In genomic region chr2:219459460-219460311, GRCh38 we compare ENCODE assay signal across 8 cellular contexts. TPM values are rescaled to one million over a fixed set of nuclear protein-coding genes. Genes with fewer than 3 reads are reported as not detected.
DNase-seq lines count a peak whose midpoint lies in the region; ATAC-seq and TF ChIP-seq lines count a peak whose summit lies in the region.

No MANE protein-coding gene starts in this region.

- in situ Hi-C loops in transverse colon (cut with MboI; ENCODE audit: low pct_ligation_motif_present in 1 of 4, low pct_unique_long_range_greater_than_20kb in 1 of 4, low sequenced_read_pairs in 3 of 4), result no loop called here

- intact Hi-C loops in transverse colon (cut with DNase I; ENCODE audit: low total_unique reads), result no loop called here

- no peaks in the 10 kb centered on the region for H3K9me2 ChIP-seq in DOHH2 (replicated peaks; ENCODE audit: control insufficient read depth, low read length)

- H3K4me2 ChIP-seq in DOHH2 (ENCODE audit: low read length), result no peak overlapping the region

- ATAC-seq in GM21515 (IDR thresholded peaks at IDR 0.05; ENCODE audit: unreplicated experiment), result peak; percentile 68

- H3K4me1 ChIP-seq in DOHH2 (ENCODE audit: control insufficient read depth, low read length) (peaks cover 7% of the 10 kb centered on the region), endocrine pancreas (ENCODE audit: control insufficient read depth, insufficient read depth, low read length) (no peaks in the 10 kb centered on the region), transverse colon (peaks cover 6 to 13% (median 9%) of the 10 kb centered on the region in 4 donors)

- no peak for TF ChIP-seq EP300 in transverse colon (IDR thresholded peaks at IDR 0.05; ENCODE audit: low read depth)

- H3K9me3 ChIP-seq in DOHH2 (ENCODE audit: control insufficient read depth, insufficient read depth, low read length), result no peaks in the 10 kb centered on the region
- H3K9me3 ChIP-seq in endocrine pancreas (ENCODE audit: control insufficient read depth, low read length), result no peaks in the 10 kb centered on the region
- H3K9me3 ChIP-seq in transverse colon, result no peaks in the 10 kb centered on the region

- H3K27ac ChIP-seq in DOHH2 (ENCODE audit: low read depth, low read length), result no peak overlapping the region
- H3K27ac ChIP-seq in transverse colon, result peak overlapping the region; percentile 69 to 96 (median 85)

- no peak overlapping the region for H3K4me3 ChIP-seq in DOHH2 (ENCODE audit: low read length)
- no peak overlapping the region for H3K4me3 ChIP-seq in LNCaP clone FGC (ENCODE audit: low read depth, low read length)
- no peak overlapping the region for H3K4me3 ChIP-seq in endocrine pancreas (ENCODE audit: control insufficient read depth, insufficient read depth, low read length)
- H3K4me3 ChIP-seq in transverse colon, result no peak overlapping the region

- WGBS in transverse colon (ENCODE audit: low coverage in 1 of 2), 2 donors, result 27 to 40% methylated on average over 3 to 12 of the region's 14 CpGs

- no peaks in the 10 kb centered on the region for H4K20me1 ChIP-seq in DOHH2 (ENCODE audit: control insufficient read depth, insufficient read depth, low read depth, low read length)

- no peaks in the 10 kb centered on the region for H3K79me2 ChIP-seq in DOHH2 (ENCODE audit: control insufficient read depth, low read length)

- TF ChIP-seq CTCF in DOHH2 (IDR thresholded peaks at IDR 0.05; ENCODE audit: low read depth, low read length, poor library complexity, severe bottlenecking) (peak; percentile 94), LNCaP clone FGC (IDR thresholded peaks at IDR 0.05; ENCODE audit: control insufficient read depth, extremely low read depth, insufficient read depth) (peak; percentile 65), transverse colon (IDR thresholded peaks at IDR 0.05) (peak; percentile 77 to 91 (median 83))

- no peaks in the 10 kb centered on the region for H3F3A ChIP-seq in DOHH2 (ENCODE audit: control insufficient read depth, insufficient read depth)

- DNase-seq in LNCaP clone FGC (ENCODE audit: low read depth) (no peak), midbrain (lab: John Stamatoyannopoulos, UW) (peak; percentile 3), transverse colon (peak; percentile 53), NCI-H345 (lab: John Stamatoyannopoulos, UW) (no peak)
- DNase-seq in activated CD4-positive, alpha-beta T cell treated with anti-CD3 and anti-CD28 coated beads for 4 hours, result peak; percentile 22 to 26

- peak overlapping the region; percentile 7 for H3K9ac ChIP-seq in endocrine pancreas (ENCODE audit: control insufficient read depth, insufficient read depth, low read length)

- no peaks in the 10 kb centered on the region for H3K27me3 ChIP-seq in DOHH2 (ENCODE audit: control insufficient read depth, low read length)
- no peaks in the 10 kb centered on the region for H3K27me3 ChIP-seq in endocrine pancreas (ENCODE audit: control insufficient read depth, insufficient read depth, low read length)
- no peaks in the 10 kb centered on the region for H3K27me3 ChIP-seq in transverse colon

- TF ChIP-seq POLR2A in transverse colon (IDR thresholded peaks at IDR 0.05), result no peak

- H3K36me3 ChIP-seq in DOHH2 (ENCODE audit: control insufficient read depth, low read length), result no peaks in the 10 kb centered on the region
- H3K36me3 ChIP-seq in endocrine pancreas (ENCODE audit: control insufficient read depth, insufficient read depth, low read length), result no peaks in the 10 kb centered on the region
- H3K36me3 ChIP-seq in transverse colon, result no peaks in the 10 kb centered on the region

RNA-seq across cellular contexts. Expression of gene SPEG, which starts 25.0 kb away (rescaled TPM):
- total RNA-seq in transverse colon, result 10 to 100 TPM; 26.5 to 95.8 (median 48.5) TPM

RNA-seq across cellular contexts. Expression of gene GMPPA, which starts 39.0 kb away (rescaled TPM):
- 10 to 100 TPM; 25.1 to 41.1 (median 36.4) TPM for total RNA-seq in transverse colon

RNA-seq across cellular contexts. Expression of gene DES, which starts 41.5 kb away (rescaled TPM):
- total RNA-seq in transverse colon, result over 10,000 TPM in 1 of 4 donors, 1,000 to 10,000 TPM in 2, 100 to 1,000 TPM in 1; 1,000 to 12,373 (median 1,519) TPM

RNA-seq across cellular contexts. Expression of gene ASIC4, which starts 54.6 kb away (rescaled TPM):
- not detected for total RNA-seq in transverse colon

Comparison
In these comparisons a context has a peak if more than half of its experiments do, and no peak if none do; other contexts are left out.
1. DNase-seq: peak in activated CD4-positive, alpha-beta T cell treated with anti-CD3 and anti-CD28 coated beads for 4 hours (2 of 2), midbrain (single experiment) and transverse colon (single experiment); none in LNCaP clone FGC (single experiment) and NCI-H345 (single experiment).
2. Peak in every context shown above with its lines, with median percentiles within 50 percentile points of each other: CTCF ChIP-seq.